8 cellular contexts compared by ENCODE assay signal in the genomic region with DNA sequence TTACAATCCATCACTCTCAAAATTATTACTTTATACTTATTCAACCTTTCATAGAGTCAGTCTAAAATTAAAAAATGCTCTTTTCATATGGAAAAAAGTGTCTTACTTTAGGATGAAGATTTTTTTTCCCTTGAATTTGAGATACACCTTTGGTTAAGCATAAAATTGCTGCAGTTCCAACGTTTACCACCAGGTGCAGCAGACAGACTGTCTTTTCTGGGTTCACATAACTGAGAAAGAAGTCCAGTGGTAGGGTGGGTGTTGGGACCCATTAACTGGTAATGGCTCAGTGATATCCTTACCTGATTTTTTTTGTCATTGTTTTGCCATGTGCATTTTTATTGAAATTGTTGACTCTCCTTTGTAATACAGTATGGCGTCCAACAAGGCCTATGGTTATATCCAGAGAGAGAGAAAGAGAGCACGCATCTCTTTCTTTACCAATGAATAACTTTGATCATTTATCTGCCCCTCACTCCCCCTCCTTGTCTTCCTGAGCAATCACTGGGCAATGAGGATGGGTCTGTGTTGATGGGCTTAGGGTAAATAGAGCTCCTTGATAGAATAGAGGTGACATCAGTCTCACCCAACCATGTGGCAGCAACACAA.
A peak's percentile ranks its signal among the peaks of the same experiment; 100 is the strongest.
DNase-seq lines count a peak whose midpoint lies in the region; ATAC-seq, FAIRE-seq and TF ChIP-seq lines count a peak whose summit lies in the region.

No MANE protein-coding gene starts in this region.

- FAIRE-seq in A549 (lab: Jason Lieb, UNC), result no peak

- no peaks in the 10 kb centered on the region for H3K9me3 ChIP-seq in A549
- H3K9me3 ChIP-seq in Panc1 (ENCODE audit: control insufficient read depth, insufficient read depth, low read depth, low read length), result no peaks in the 10 kb centered on the region

- H3K4me3 ChIP-seq in A549, result no peak overlapping the region
- H3K4me3 ChIP-seq in Panc1 (ENCODE audit: low read depth in 2 of 2, low read length in 2 of 2), result no peak overlapping the region

- DNase-seq in A549 (ENCODE audit: low read depth in 1 of 2, low spot score in 1 of 2) (peak in 1 of 2 experiments; percentile 32), Panc1 (ENCODE audit: low read depth, low spot score) (peak; percentile 4), fibroblast of peridontal ligament (ENCODE audit: extremely low read depth) (peak; percentile 26), GOT3 (lab: John Stamatoyannopoulos, UW) (no peak), NCI-H187 (lab: John Stamatoyannopoulos, UW) (no peak), HPDE6-E6E7 (ENCODE audit: extremely low spot score) (no peak)

- in situ Hi-C loops in Panc1 (cut with HindIII; ENCODE audit: low pct_unique_long_range_greater_than_20kb, low sequenced_read_pairs), result no loop called here

- peak in 1 of 2 experiments; percentile 59; a peak in 2 of 6 replicates for ATAC-seq in A549
- no peak for ATAC-seq in Panc1
- ATAC-seq in HG03378 (IDR thresholded peaks at IDR 0.05; ENCODE audit: unreplicated experiment), result no peak

- no peaks in the 10 kb centered on the region for H3K4me1 ChIP-seq in A549
- no peaks in the 10 kb centered on the region for H3K4me1 ChIP-seq in Panc1 (ENCODE audit: control insufficient read depth, insufficient read depth, low read length)

- CTCF ChIA-PET in A549 (lab: Yijun Ruan, JAX), result interaction anchor here (0.8 to 1.5 kb wide), 2 partner anchors 13 kb away, joined by 3 to 4 read pairs; no protein-coding TSS in a partner anchor
- CTCF ChIA-PET in Panc1 (lab: Charles Lee), result no interaction called here

- 37% methylated on average over 3 of the region's 3 CpGs for WGBS in A549 (ENCODE audit: missing lambda C conversion rate)

- H3K4me2 ChIP-seq in A549, result no peak overlapping the region

- H3K27ac ChIP-seq in A549, result no peak overlapping the region
- H3K27ac ChIP-seq in Panc1 (ENCODE audit: low read length), result no peak overlapping the region

- TF ChIP-seq EP300 in A549 (IDR thresholded peaks at IDR 0.05), result no peak

- POLR2A ChIA-PET in A549 (lab: Yijun Ruan, JAX) (no interaction called here), Panc1 (lab: Charles Lee) (no interaction called here)

- TF ChIP-seq POLR2A in A549 (IDR thresholded peaks at IDR 0.05; ENCODE audit: low read length), result no peak

- no peaks in the 10 kb centered on the region for H3K36me3 ChIP-seq in Panc1 (ENCODE audit: control insufficient read depth, insufficient read depth, low read length)

- intact Hi-C loops in Panc1 (cut with micrococcal nuclease; ENCODE audit: unreplicated experiment), result no loop called here

- no TSS peak for BruUV-seq in Panc1 (replicated peaks; lab: Mats Ljungman, UMichigan)

- TF ChIP-seq CTCF in A549 (IDR thresholded peaks at IDR 0.05) (0 out of 3 replicates have a peak, but pooled peaks have one; percentile 8), GM12872 (IDR thresholded peaks at IDR 0.05; ENCODE audit: insufficient read depth, low read depth, low read length) (peak; percentile 66), Panc1 (IDR thresholded peaks at IDR 0.05) (peak; percentile 61)

- TF ChIP-seq RAD21 in A549 (conservative IDR thresholded peaks at IDR 0.05 in 1 of 2, IDR thresholded peaks at IDR 0.05 in 1 of 2), result 0 out of 5 replicates have a peak, but pooled peaks of 1 of the 2 experiments have one; percentile 13

- no peaks in the 10 kb centered on the region for H3K27me3 ChIP-seq in Panc1 (ENCODE audit: control insufficient read depth, insufficient read depth, low read length)

TF ChIP-seq in A549, 52 proteins besides CTCF, POLR2A, EP300 and RAD21:
- no peak for TF ChIP-seq RARB (CRISPR knock-in tag; IDR thresholded peaks at IDR 0.05)
- no peak for TF ChIP-seq HOXB13 (CRISPR knock-in tag; IDR thresholded peaks at IDR 0.05; ENCODE audit: low read depth)
- TF ChIP-seq CHD4 (IDR thresholded peaks at IDR 0.05; ENCODE audit: borderline replicate concordance), result no peak
- TF ChIP-seq EHF (CRISPR knock-in tag; IDR thresholded peaks at IDR 0.05), result no peak

Comparison
In these comparisons a context has a peak if more than half of its experiments do, and no peak if none do; other contexts are left out.
1. DNase-seq: peak in Panc1 (single experiment) and fibroblast of peridontal ligament (single experiment); none in GOT3 (single experiment), NCI-H187 (0 of 2) and HPDE6-E6E7 (single experiment).
2. CTCF ChIP-seq: peak in every context shown above with its lines; median percentile 66 in GM12872; 61 in Panc1; 8 in A549.